ENCODE assay signal across 1 cellular context in the genomic region with DNA sequence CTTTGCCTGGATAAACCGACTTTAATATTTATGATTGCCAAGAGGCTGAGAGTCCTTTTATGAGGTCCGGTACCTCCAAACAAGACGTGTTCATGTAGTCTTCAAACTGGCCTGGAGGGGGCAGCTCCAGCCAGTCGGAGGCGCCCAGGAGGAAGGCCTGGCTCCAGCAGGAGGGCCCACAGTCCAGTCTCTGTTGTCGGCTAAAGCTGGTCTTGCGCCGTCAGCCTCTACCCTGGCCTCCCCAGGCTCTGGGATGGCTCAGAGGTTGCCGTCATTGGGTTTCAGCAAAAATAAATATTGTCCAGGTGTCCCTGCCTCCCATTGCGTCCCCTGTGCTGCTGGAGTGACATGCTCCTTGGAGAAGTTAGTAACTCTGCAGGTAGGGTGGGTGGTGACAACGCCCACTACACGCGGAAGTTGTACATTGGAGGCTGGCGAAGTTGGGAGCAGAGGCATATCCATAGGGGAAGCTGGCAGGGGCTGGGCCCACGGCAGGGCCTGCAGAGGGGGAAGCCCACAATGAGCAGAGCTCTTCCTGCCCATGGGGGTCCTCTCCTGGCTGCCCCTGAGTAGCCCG.
A peak's percentile ranks its signal among the peaks of the same experiment; 100 is the strongest.
TF ChIP-seq lines count a peak whose summit lies in the region.

No MANE protein-coding gene starts in this region.

TF ChIP-seq in HEK293, 187 proteins besides CTCF, POLR2A, EP300 and RAD21 (continued from another document and continues in another):
- TF ChIP-seq, protein P1, sequence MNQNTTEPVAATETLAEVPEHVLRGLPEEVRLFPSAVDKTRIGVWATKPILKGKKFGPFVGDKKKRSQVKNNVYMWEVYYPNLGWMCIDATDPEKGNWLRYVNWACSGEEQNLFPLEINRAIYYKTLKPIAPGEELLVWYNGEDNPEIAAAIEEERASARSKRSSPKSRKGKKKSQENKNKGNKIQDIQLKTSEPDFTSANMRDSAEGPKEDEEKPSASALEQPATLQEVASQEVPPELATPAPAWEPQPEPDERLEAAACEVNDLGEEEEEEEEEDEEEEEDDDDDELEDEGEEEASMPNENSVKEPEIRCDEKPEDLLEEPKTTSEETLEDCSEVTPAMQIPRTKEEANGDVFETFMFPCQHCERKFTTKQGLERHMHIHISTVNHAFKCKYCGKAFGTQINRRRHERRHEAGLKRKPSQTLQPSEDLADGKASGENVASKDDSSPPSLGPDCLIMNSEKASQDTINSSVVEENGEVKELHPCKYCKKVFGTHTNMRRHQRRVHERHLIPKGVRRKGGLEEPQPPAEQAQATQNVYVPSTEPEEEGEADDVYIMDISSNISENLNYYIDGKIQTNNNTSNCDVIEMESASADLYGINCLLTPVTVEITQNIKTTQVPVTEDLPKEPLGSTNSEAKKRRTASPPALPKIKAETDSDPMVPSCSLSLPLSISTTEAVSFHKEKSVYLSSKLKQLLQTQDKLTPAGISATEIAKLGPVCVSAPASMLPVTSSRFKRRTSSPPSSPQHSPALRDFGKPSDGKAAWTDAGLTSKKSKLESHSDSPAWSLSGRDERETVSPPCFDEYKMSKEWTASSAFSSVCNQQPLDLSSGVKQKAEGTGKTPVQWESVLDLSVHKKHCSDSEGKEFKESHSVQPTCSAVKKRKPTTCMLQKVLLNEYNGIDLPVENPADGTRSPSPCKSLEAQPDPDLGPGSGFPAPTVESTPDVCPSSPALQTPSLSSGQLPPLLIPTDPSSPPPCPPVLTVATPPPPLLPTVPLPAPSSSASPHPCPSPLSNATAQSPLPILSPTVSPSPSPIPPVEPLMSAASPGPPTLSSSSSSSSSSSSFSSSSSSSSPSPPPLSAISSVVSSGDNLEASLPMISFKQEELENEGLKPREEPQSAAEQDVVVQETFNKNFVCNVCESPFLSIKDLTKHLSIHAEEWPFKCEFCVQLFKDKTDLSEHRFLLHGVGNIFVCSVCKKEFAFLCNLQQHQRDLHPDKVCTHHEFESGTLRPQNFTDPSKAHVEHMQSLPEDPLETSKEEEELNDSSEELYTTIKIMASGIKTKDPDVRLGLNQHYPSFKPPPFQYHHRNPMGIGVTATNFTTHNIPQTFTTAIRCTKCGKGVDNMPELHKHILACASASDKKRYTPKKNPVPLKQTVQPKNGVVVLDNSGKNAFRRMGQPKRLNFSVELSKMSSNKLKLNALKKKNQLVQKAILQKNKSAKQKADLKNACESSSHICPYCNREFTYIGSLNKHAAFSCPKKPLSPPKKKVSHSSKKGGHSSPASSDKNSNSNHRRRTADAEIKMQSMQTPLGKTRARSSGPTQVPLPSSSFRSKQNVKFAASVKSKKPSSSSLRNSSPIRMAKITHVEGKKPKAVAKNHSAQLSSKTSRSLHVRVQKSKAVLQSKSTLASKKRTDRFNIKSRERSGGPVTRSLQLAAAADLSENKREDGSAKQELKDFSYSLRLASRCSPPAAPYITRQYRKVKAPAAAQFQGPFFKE (tag by site-specific recombination; IDR thresholded peaks at IDR 0.05; ENCODE audit: borderline replicate concordance): no peak
- TF ChIP-seq HOXA7 (CRISPR knock-in tag; IDR thresholded peaks at IDR 0.05; ENCODE audit: borderline replicate concordance) (no peak), SCRT1 (tag by site-specific recombination; IDR thresholded peaks at IDR 0.05; ENCODE audit: borderline replicate concordance) (no peak), ZNF610 (tag by site-specific recombination; IDR thresholded peaks at IDR 0.05; ENCODE audit: borderline replicate concordance) (no peak), ZNF184 (tag by site-specific recombination; IDR thresholded peaks at IDR 0.05) (no peak), ZEB2 (tag by site-specific recombination; IDR thresholded peaks at IDR 0.05) (no peak), ZNF423 (tag by site-specific recombination; IDR thresholded peaks at IDR 0.05) (no peak), ZNF558 (tag by site-specific recombination; IDR thresholded peaks at IDR 0.05) (no peak), ZNF16 (tag by site-specific recombination; IDR thresholded peaks at IDR 0.05; ENCODE audit: low read depth) (no peak), ZFHX2 (tag by site-specific recombination; conservative IDR thresholded peaks at IDR 0.05) (peak; percentile 55; the same call in 1 of the 2 replicates), ZNF514 (tag by site-specific recombination; IDR thresholded peaks at IDR 0.05) (no peak), ZNF202 (tag by site-specific recombination; IDR thresholded peaks at IDR 0.05; ENCODE audit: borderline replicate concordance) (no peak), ZNF654 (tag by site-specific recombination; IDR thresholded peaks at IDR 0.05; ENCODE audit: low read depth) (peak; percentile 69), ZNF37A (tag by site-specific recombination; IDR thresholded peaks at IDR 0.05) (no peak), ZSCAN30 (tag by site-specific recombination; IDR thresholded peaks at IDR 0.05) (peak; percentile 24; the same call in 1 of the 2 replicates)
- TF ChIP-seq, protein P2, sequence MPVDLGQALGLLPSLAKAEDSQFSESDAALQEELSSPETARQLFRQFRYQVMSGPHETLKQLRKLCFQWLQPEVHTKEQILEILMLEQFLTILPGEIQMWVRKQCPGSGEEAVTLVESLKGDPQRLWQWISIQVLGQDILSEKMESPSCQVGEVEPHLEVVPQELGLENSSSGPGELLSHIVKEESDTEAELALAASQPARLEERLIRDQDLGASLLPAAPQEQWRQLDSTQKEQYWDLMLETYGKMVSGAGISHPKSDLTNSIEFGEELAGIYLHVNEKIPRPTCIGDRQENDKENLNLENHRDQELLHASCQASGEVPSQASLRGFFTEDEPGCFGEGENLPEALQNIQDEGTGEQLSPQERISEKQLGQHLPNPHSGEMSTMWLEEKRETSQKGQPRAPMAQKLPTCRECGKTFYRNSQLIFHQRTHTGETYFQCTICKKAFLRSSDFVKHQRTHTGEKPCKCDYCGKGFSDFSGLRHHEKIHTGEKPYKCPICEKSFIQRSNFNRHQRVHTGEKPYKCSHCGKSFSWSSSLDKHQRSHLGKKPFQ (tag by site-specific recombination; IDR thresholded peaks at IDR 0.05): no peak
- TF ChIP-seq, protein P3, sequence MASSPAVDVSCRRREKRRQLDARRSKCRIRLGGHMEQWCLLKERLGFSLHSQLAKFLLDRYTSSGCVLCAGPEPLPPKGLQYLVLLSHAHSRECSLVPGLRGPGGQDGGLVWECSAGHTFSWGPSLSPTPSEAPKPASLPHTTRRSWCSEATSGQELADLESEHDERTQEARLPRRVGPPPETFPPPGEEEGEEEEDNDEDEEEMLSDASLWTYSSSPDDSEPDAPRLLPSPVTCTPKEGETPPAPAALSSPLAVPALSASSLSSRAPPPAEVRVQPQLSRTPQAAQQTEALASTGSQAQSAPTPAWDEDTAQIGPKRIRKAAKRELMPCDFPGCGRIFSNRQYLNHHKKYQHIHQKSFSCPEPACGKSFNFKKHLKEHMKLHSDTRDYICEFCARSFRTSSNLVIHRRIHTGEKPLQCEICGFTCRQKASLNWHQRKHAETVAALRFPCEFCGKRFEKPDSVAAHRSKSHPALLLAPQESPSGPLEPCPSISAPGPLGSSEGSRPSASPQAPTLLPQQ (tag by site-specific recombination; IDR thresholded peaks at IDR 0.05): peak; percentile 98
- TF ChIP-seq, protein P4, sequence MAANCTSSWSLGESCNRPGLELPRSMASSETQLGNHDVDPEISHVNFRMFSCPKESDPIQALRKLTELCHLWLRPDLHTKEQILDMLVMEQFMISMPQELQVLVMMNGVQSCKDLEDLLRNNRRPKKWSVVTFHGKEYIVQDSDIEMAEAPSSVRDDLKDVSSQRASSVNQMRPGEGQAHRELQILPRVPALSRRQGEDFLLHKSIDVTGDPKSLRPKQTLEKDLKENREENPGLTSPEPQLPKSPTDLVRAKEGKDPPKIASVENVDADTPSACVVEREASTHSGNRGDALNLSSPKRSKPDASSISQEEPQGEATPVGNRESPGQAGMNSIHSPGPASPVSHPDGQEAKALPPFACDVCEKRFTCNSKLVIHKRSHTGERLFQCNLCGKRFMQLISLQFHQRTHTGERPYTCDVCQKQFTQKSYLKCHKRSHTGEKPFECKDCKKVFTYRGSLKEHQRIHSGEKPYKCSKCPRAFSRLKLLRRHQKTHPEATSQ (tag by site-specific recombination; IDR thresholded peaks at IDR 0.05): no peak
- TF ChIP-seq, protein P5, sequence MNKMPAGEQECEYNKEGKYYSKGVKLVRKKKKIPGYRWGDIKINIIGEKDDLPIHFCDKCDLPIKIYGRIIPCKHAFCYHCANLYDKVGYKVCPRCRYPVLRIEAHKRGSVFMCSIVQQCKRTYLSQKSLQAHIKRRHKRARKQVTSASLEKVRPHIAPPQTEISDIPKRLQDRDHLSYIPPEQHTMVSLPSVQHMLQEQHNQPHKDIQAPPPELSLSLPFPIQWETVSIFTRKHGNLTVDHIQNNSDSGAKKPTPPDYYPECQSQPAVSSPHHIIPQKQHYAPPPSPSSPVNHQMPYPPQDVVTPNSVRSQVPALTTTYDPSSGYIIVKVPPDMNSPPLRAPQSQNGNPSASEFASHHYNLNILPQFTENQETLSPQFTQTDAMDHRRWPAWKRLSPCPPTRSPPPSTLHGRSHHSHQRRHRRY (tag by site-specific recombination; IDR thresholded peaks at IDR 0.05): no peak
- TF ChIP-seq, protein P6, sequence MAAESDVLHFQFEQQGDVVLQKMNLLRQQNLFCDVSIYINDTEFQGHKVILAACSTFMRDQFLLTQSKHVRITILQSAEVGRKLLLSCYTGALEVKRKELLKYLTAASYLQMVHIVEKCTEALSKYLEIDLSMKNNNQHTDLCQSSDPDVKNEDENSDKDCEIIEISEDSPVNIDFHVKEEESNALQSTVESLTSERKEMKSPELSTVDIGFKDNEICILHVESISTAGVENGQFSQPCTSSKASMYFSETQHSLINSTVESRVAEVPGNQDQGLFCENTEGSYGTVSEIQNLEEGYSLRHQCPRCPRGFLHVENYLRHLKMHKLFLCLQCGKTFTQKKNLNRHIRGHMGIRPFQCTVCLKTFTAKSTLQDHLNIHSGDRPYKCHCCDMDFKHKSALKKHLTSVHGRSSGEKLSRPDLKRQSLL (tag by site-specific recombination; IDR thresholded peaks at IDR 0.05): no peak
- TF ChIP-seq, protein P7, sequence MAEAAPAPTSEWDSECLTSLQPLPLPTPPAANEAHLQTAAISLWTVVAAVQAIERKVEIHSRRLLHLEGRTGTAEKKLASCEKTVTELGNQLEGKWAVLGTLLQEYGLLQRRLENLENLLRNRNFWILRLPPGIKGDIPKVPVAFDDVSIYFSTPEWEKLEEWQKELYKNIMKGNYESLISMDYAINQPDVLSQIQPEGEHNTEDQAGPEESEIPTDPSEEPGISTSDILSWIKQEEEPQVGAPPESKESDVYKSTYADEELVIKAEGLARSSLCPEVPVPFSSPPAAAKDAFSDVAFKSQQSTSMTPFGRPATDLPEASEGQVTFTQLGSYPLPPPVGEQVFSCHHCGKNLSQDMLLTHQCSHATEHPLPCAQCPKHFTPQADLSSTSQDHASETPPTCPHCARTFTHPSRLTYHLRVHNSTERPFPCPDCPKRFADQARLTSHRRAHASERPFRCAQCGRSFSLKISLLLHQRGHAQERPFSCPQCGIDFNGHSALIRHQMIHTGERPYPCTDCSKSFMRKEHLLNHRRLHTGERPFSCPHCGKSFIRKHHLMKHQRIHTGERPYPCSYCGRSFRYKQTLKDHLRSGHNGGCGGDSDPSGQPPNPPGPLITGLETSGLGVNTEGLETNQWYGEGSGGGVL (tag by site-specific recombination; IDR thresholded peaks at IDR 0.05): no peak
- TF ChIP-seq, protein P8, sequence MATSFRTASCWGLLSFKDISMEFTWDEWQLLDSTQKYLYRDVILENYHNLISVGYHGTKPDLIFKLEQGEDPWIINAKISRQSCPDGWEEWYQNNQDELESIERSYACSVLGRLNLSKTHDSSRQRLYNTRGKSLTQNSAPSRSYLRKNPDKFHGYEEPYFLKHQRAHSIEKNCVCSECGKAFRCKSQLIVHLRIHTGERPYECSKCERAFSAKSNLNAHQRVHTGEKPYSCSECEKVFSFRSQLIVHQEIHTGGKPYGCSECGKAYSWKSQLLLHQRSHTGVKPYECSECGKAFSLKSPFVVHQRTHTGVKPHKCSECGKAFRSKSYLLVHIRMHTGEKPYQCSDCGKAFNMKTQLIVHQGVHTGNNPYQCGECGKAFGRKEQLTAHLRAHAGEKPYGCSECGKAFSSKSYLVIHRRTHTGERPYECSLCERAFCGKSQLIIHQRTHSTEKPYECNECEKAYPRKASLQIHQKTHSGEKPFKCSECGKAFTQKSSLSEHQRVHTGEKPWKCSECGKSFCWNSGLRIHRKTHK (tag by site-specific recombination; IDR thresholded peaks at IDR 0.05): no peak
- TF ChIP-seq, protein P9, sequence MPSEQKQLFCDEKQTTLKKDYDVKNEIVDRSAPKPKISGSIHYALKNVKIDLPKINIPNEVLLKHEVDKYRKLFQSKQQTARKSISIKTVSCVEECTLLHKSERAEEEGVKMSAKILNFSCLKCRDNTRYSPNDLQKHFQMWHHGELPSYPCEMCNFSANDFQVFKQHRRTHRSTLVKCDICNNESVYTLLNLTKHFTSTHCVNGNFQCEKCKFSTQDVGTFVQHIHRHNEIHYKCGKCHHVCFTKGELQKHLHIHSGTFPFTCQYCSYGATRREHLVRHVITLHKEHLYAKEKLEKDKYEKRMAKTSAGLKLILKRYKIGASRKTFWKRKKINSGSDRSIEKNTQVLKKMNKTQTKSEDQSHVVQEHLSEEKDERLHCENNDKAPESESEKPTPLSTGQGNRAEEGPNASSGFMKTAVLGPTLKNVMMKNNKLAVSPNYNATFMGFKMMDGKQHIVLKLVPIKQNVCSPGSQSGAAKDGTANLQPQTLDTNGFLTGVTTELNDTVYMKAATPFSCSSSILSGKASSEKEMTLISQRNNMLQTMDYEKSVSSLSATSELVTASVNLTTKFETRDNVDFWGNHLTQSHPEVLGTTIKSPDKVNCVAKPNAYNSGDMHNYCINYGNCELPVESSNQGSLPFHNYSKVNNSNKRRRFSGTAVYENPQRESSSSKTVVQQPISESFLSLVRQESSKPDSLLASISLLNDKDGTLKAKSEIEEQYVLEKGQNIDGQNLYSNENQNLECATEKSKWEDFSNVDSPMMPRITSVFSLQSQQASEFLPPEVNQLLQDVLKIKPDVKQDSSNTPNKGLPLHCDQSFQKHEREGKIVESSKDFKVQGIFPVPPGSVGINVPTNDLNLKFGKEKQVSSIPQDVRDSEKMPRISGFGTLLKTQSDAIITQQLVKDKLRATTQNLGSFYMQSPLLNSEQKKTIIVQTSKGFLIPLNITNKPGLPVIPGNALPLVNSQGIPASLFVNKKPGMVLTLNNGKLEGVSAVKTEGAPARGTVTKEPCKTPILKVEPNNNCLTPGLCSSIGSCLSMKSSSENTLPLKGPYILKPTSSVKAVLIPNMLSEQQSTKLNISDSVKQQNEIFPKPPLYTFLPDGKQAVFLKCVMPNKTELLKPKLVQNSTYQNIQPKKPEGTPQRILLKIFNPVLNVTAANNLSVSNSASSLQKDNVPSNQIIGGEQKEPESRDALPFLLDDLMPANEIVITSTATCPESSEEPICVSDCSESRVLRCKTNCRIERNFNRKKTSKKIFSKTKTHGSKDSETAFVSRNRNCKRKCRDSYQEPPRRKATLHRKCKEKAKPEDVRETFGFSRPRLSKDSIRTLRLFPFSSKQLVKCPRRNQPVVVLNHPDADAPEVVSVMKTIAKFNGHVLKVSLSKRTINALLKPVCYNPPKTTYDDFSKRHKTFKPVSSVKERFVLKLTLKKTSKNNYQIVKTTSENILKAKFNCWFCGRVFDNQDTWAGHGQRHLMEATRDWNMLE (tag by site-specific recombination; conservative IDR thresholded peaks at IDR 0.05; ENCODE audit: low read depth): no peak
